Comparison of ENCODE assay signal across 17 cellular contexts in the genomic region with DNA sequence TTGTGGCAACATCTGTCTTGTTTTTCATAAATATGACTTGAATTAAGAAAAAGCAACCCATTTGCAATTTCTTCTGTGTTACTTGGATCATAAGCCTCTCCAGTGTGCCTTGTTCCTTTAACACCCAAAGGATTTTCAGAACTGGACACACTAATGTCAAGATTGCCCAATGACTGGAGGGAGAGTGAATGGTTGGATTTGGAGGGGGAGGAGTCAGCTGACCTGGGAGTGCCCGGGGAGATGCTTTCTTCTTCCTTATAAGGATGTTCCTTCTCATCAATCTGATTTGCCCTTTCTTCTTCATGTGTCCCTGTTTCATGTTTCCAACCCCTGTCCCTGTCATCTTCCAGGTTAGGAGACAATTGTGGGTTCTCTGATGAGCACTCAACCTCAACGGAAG. TPM values are rescaled to one million over a fixed set of nuclear protein-coding genes. Genes with fewer than 3 reads are reported as not detected.
DNase-seq lines count a peak whose midpoint lies in the region; ATAC-seq and TF ChIP-seq lines count a peak whose summit lies in the region.
"Had no signal": no experiment of that assay in that cellular context is flagged by ENCODE, and none has a peak within 500 bp of the region (broad histone marks: within the 10 kb centered on the region; RNA-seq: fewer than 3 reads in every experiment).

No MANE protein-coding gene starts in this region.

- no TSS peak for BruUV-seq in Calu3 (replicated peaks; lab: Mats Ljungman, UMichigan)

- H3K4me3 ChIP-seq in psoas muscle: peak overlapping the region; percentile 64
- H3K4me3 ChIP-seq: HAP-1 had no signal

- no peaks in the 10 kb centered on the region for H3K36me3 Mint-ChIP-seq in Calu3 (ENCODE audit: insufficient read depth, unreplicated experiment)
- H3K36me3 Mint-ChIP-seq: brain, naive B cell had no signal

- no peak overlapping the region for H3K4me3 Mint-ChIP-seq in Calu3 (ENCODE audit: low read depth, unreplicated experiment)
- H3K4me3 Mint-ChIP-seq: activated CD4-positive, alpha-beta memory T cell treated with anti-CD3 and anti-CD28 coated beads, Interleukin-2, amount 10 ng/mL, durations not matched to agents 7 days and 5 days had no signal

- peak overlapping the region; percentile 92 for H3K27ac ChIP-seq in psoas muscle

- CTCF ChIA-PET in Calu3 (lab: Charles Lee): no interaction called here

- 42 to 70% (median 54%) methylated on average over 2 of the region's 2 CpGs for WGBS in psoas muscle, 3 donors

- H3K4me1 Mint-ChIP-seq in Calu3 (ENCODE audit: low read depth, unreplicated experiment): peaks cover 15% of the 10 kb centered on the region
- H3K4me1 Mint-ChIP-seq: activated CD4-positive, alpha-beta memory T cell treated with anti-CD3 and anti-CD28 coated beads, Interleukin-2, amount 10 ng/mL, durations not matched to agents 7 days and 5 days had no signal

- DNase-seq in EH (ENCODE audit: low read depth): peak; percentile 90
- DNase-seq in OCI-M1 (lab: John Stamatoyannopoulos, UW): peak; percentile 4
- peak; percentile 50 for DNase-seq in fibroblast of peridontal ligament (ENCODE audit: extremely low read depth)
- no peak for DNase-seq in psoas muscle
- DNase-seq in ecto neural progenitor cell (ENCODE audit: low spot score): no peak
- no peak for DNase-seq in activated CD8-positive, alpha-beta memory T cell treated with anti-CD3 and anti-CD28 coated beads, Interleukin-2, amount 50 U/mL, for 4 hours
- no peak for DNase-seq in retina
- DNase-seq in Calu3: no peak
- DNase-seq: activated CD4-positive, alpha-beta memory T cell treated with anti-CD3 and anti-CD28 coated beads, Interleukin-2, amount 10 ng/mL, durations not matched to agents 7 days and 5 days; MM.1S; naive B cell; stimulated activated naive CD8-positive, alpha-beta T cell treated with anti-CD3 and anti-CD28 coated beads, Interleukin-15, Interleukin-2, amounts not matched to agents 100 U/mL and 50 U/mL, for 24 hours had no signal

- no peaks in the 10 kb centered on the region for H3K9me3 Mint-ChIP-seq in Calu3 (ENCODE audit: low read depth, unreplicated experiment)
- H3K9me3 Mint-ChIP-seq: activated T-helper 2 cell treated with anti-CD3 and anti-CD28 coated beads, Interferon-gamma antibody, Interleukin-2, Interleukin-4, amounts not matched to agents 10 μg/mL and 5 μg/mL and 100 μg/mL, durations not matched to agents 14 hours and 24 hours and 36 hours had no signal

- no peaks in the 10 kb centered on the region for H3K9me3 ChIP-seq in psoas muscle
- H3K9me3 ChIP-seq: HAP-1, right lobe of liver had no signal

- H3K27ac Mint-ChIP-seq in Calu3 (ENCODE audit: unreplicated experiment): no peak overlapping the region
- H3K27ac Mint-ChIP-seq: activated CD4-positive, alpha-beta memory T cell treated with anti-CD3 and anti-CD28 coated beads, Interleukin-2, amount 10 ng/mL, durations not matched to agents 7 days and 5 days; activated T-helper 2 cell treated with anti-CD3 and anti-CD28 coated beads, Interferon-gamma antibody, Interleukin-2, Interleukin-4, amounts not matched to agents 10 μg/mL and 5 μg/mL and 100 μg/mL, durations not matched to agents 14 hours and 24 hours and 36 hours had no signal

- H3K36me3 ChIP-seq in psoas muscle (ENCODE audit: insufficient read depth in 1 of 2, low read depth in 1 of 2): no peaks in the 10 kb centered on the region
- H3K36me3 ChIP-seq: HAP-1, right lobe of liver had no signal

- peak in 3 of 4 donors; percentile 21 to 32 (median 23) for ATAC-seq in psoas muscle
- ATAC-seq: Right ventricle myocardium inferior; stimulated activated naive CD8-positive, alpha-beta T cell treated with anti-CD3 and anti-CD28 coated beads, Interleukin-15, Interleukin-2, amounts not matched to agents 100 U/mL and 50 U/mL, for 24 hours had no signal

- H3K4me1 ChIP-seq in psoas muscle: peaks cover 34% of the 10 kb centered on the region
- H3K4me1 ChIP-seq: HAP-1 had no signal

- TF ChIP-seq CTCF in psoas muscle (IDR thresholded peaks at IDR 0.05) (no peak), Calu3 (IDR thresholded peaks at IDR 0.05; ENCODE audit: unreplicated experiment) (no peak)

- no peaks in the 10 kb centered on the region for H3K27me3 Mint-ChIP-seq in Calu3 (ENCODE audit: unreplicated experiment)
- H3K27me3 Mint-ChIP-seq: brain had no signal

- H3K27me3 ChIP-seq in psoas muscle (ENCODE audit: insufficient read depth in 3 of 3, low read length in 2 of 3): no peaks in the 10 kb centered on the region
- H3K27me3 ChIP-seq: right lobe of liver had no signal

- intact Hi-C loops in psoas muscle (cut with DNase I) (loop anchor here in 1 of 2 donors (5.0 kb wide), 1 partner anchor 33 kb away; no protein-coding TSS in a partner anchor), Calu3 (cut with micrococcal nuclease; ENCODE audit: unreplicated experiment) (loop anchor here (5.0 kb wide), 1 partner anchor 53 kb away; no protein-coding TSS in a partner anchor)

RNA-seq across cellular contexts. Expression of a gene that starts 48.8 kb away (rescaled TPM):
- total RNA-seq in psoas muscle: 100 to 1,000 TPM in 1 of 4 donors, 10 to 100 TPM in 3; 53.8 to 108 (median 63.4) TPM
- polyA plus RNA-seq in psoas muscle: 10 to 100 TPM in 2 of 3 donors, 1 to 10 TPM in 1; 9.6 to 34.1 (median 22.0) TPM
- not detected in 2 replicates for total RNA-seq in Calu3 (2022)

Comparison
In these comparisons a context has a peak if more than half of its experiments do, and no peak if none do; other contexts are left out.
1. DNase-seq: peak in EH (single experiment), OCI-M1 (single experiment) and fibroblast of peridontal ligament (single experiment); none in psoas muscle (0 of 2), ecto neural progenitor cell (single experiment), activated CD8-positive, alpha-beta memory T cell treated with anti-CD3 and anti-CD28 coated beads, Interleukin-2, amount 50 U/mL, for 4 hours (single experiment), retina (single experiment) and Calu3 (single experiment).
2. RNA of a gene that starts 48.8 kb away (total RNA-seq): 53.8 to 108 TPM in psoas muscle; not detected in Calu3; every median in the first group is over 10 times any median in the second.